ENCODE assay signal across 2 cellular contexts in genomic region chr3:193812078-193812725, GRCh38.
TF ChIP-seq lines count a peak whose summit lies in the region.

No MANE protein-coding gene starts in this region.

TF ChIP-seq in GM23338, 12 proteins besides CTCF, POLR2A, EP300 and RAD21:
- TF ChIP-seq ZNF462 (CRISPR knock-in tag; IDR thresholded peaks at IDR 0.05) (peak; percentile 93), ZNF331 (CRISPR knock-in tag; IDR thresholded peaks at IDR 0.05; ENCODE audit: low read depth) (no peak)

TF ChIP-seq in H1, 55 proteins besides CTCF, POLR2A, EP300 and RAD21:
- no peak for TF ChIP-seq EGR1 (IDR thresholded peaks at IDR 0.05; ENCODE audit: borderline replicate concordance, low read depth, low read length)
- TF ChIP-seq CEBPB (IDR thresholded peaks at IDR 0.05; ENCODE audit: low read depth, low read length), result no peak
- TF ChIP-seq POLR2AphosphoS5 (IDR thresholded peaks at IDR 0.05; ENCODE audit: low read depth, low read length), result no peak
- TF ChIP-seq GABPA (IDR thresholded peaks at IDR 0.05; ENCODE audit: borderline replicate concordance, insufficient read depth, low read length), result no peak
- no peak for TF ChIP-seq MAFK (IDR thresholded peaks at IDR 0.05; ENCODE audit: low read depth, low read length)
- no peak for TF ChIP-seq SIN3A (conservative IDR thresholded peaks at IDR 0.05 in 1 of 2, IDR thresholded peaks at IDR 0.05 in 1 of 2; ENCODE audit: low read depth in 1 of 2, low read length in 2 of 2)
- TF ChIP-seq KDM1A (IDR thresholded peaks at IDR 0.05; ENCODE audit: borderline replicate concordance, low read length), result no peak
- TF ChIP-seq E2F6 (IDR thresholded peaks at IDR 0.05), result no peak
- no peak for TF ChIP-seq CHD7 (IDR thresholded peaks at IDR 0.05; ENCODE audit: insufficient replicate concordance, low read length)
TF ChIP-seq in H1: peak in this region for 0.
